ENCODE assay signal across 6 cellular contexts in genomic region chr22:37806409-37807338, GRCh38.
DNase-seq lines count a peak whose midpoint lies in the region; ATAC-seq and FAIRE-seq lines count a peak whose summit lies in the region.

No MANE protein-coding gene starts in this region.

- H3K4me3 Mint-ChIP-seq in T-helper 2 cell treated with Interferon-gamma antibody and Interleukin-4, amounts not matched to agents 5 μg/mL and 100 μg/mL, for 36 hours = peak overlapping the region; percentile 77

- ATAC-seq in GM19452 (IDR thresholded peaks at IDR 0.05; ENCODE audit: unreplicated experiment) = no peak

- H3K27me3 Mint-ChIP-seq in T-helper 2 cell treated with Interferon-gamma antibody and Interleukin-4, amounts not matched to agents 5 μg/mL and 100 μg/mL, for 36 hours (ENCODE audit: low read depth) = peaks cover 35% of the 10 kb centered on the region

- H3K36me3 Mint-ChIP-seq in T-helper 2 cell treated with Interferon-gamma antibody and Interleukin-4, amounts not matched to agents 5 μg/mL and 100 μg/mL, for 36 hours (ENCODE audit: low read depth) = no peaks in the 10 kb centered on the region

- no peak for DNase-seq in T-helper 2 cell treated with Interferon-gamma antibody and Interleukin-4, amounts not matched to agents 5 μg/mL and 100 μg/mL, for 36 hours (ENCODE audit: low spot score)
- DNase-seq in iris pigment epithelial cell (ENCODE audit: low read depth) (peak; percentile 41), HTR-8/SVneo (ENCODE audit: insufficient read length, low spot score) (no peak), NCI-H226 (no peak)

- no peak overlapping the region for H3K27ac Mint-ChIP-seq in T-helper 2 cell treated with Interferon-gamma antibody and Interleukin-4, amounts not matched to agents 5 μg/mL and 100 μg/mL, for 36 hours

- no peaks in the 10 kb centered on the region for H3K9me3 Mint-ChIP-seq in T-helper 2 cell treated with Interferon-gamma antibody and Interleukin-4, amounts not matched to agents 5 μg/mL and 100 μg/mL, for 36 hours

- peaks cover 33% of the 10 kb centered on the region for H3K4me1 Mint-ChIP-seq in T-helper 2 cell treated with Interferon-gamma antibody and Interleukin-4, amounts not matched to agents 5 μg/mL and 100 μg/mL, for 36 hours (ENCODE audit: low read depth)

- H3K4me3 ChIP-seq in GM08714 (ENCODE audit: low read length) = peak overlapping the region; percentile 56; the same call in 1 of the 2 replicates

- FAIRE-seq in HTR-8/SVneo (lab: Jason Lieb, UNC) = no peak
